Comparison of ENCODE assay signal across 18 cellular contexts in the genomic region with DNA sequence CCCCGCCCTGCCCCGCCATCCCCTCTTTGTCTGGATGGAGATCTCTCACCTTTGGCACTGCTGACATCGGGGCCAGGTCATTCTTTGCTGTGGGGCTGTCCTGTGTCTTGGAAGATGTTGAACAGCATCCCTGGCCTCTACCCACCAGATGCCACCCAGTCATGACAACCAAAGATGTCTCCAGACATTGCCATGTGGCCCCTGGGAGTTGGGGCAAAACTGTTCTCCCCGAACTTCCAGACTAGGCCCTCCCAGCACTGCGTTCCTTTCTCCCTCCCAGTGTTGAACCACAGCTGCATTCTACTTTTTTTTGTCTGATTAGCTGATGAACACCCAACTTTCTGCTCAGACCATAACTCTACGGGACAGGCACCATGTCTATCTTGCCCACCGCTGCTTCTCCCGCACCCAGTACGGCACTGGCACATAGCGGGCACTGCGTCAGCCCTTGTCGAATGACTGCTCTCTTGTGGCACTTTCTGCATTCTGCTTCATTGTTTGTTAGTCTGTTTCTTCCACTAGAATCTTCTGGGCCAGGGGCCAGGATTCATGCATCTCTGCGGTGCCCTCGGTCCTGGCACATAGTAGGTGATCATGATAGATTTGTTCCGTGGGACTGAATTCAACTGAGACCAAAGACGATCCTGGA. TPM values are rescaled to one million over a fixed set of nuclear protein-coding genes. Genes with fewer than 3 reads are reported as not detected.
DNase-seq lines count a peak whose midpoint lies in the region; ATAC-seq and TF ChIP-seq lines count a peak whose summit lies in the region.
"Had no signal": no experiment of that assay in that cellular context is flagged by ENCODE, and none has a peak within 500 bp of the region (broad histone marks: within the 10 kb centered on the region; RNA-seq: fewer than 3 reads in every experiment).

No MANE protein-coding gene starts in this region.

- H3K4me3 ChIP-seq in Caco-2 (ENCODE audit: low read depth, low read length) (no peak overlapping the region), NT2/D1 (ENCODE audit: insufficient read length, low read depth) (no peak overlapping the region), psoas muscle (no peak overlapping the region)
- H3K4me3 ChIP-seq: GM23338 had no signal

- H3K36me3 Mint-ChIP-seq in Caco-2 (ENCODE audit: insufficient read depth, unreplicated experiment): peaks cover 16% of the 10 kb centered on the region
- no peaks in the 10 kb centered on the region for H3K36me3 Mint-ChIP-seq in activated CD4-positive, alpha-beta memory T cell treated with anti-CD3 and anti-CD28 coated beads, Interleukin-2, amount 10 ng/mL, durations not matched to agents 7 days and 5 days (ENCODE audit: low read depth)
- H3K36me3 Mint-ChIP-seq in CD14-positive monocyte: no peaks in the 10 kb centered on the region

- H3K9me3 ChIP-seq in Caco-2: no peaks in the 10 kb centered on the region
- H3K9me3 ChIP-seq in NT2/D1 (ENCODE audit: insufficient read depth, low read length): no peaks in the 10 kb centered on the region
- H3K9me3 ChIP-seq in psoas muscle: no peaks in the 10 kb centered on the region

- H3K27me3 ChIP-seq in Caco-2 (replicated peaks; ENCODE audit: control insufficient read depth, insufficient read depth, low read length) (no peaks in the 10 kb centered on the region), NT2/D1 (ENCODE audit: insufficient read depth, insufficient read length) (no peaks in the 10 kb centered on the region), psoas muscle (ENCODE audit: insufficient read depth in 3 of 3, low read length in 2 of 3) (no peaks in the 10 kb centered on the region)

- H3K27me3 Mint-ChIP-seq in Caco-2 (ENCODE audit: insufficient read depth, unreplicated experiment) (no peaks in the 10 kb centered on the region), CD14-positive monocyte (ENCODE audit: low read depth in 3 of 3) (peaks cover 7 to 17% (median 11%) of the 10 kb centered on the region in 3 donors)
- H3K27me3 Mint-ChIP-seq in activated CD4-positive, alpha-beta memory T cell treated with anti-CD3 and anti-CD28 coated beads, Interleukin-2, amount 10 ng/mL, durations not matched to agents 7 days and 5 days: peaks cover 5% of the 10 kb centered on the region

- H3K4me1 ChIP-seq in Caco-2: peaks cover 24% of the 10 kb centered on the region
- H3K4me1 ChIP-seq in NT2/D1 (ENCODE audit: insufficient read depth, insufficient read length): peaks cover 9% of the 10 kb centered on the region
- peaks cover 3% of the 10 kb centered on the region for H3K4me1 ChIP-seq in psoas muscle

- no peak for ATAC-seq in psoas muscle
- ATAC-seq in GM21723 (IDR thresholded peaks at IDR 0.05; ENCODE audit: unreplicated experiment): no peak

- H3K27ac ChIP-seq in psoas muscle: peak overlapping the region; percentile 74

- no TSS peak for BruUV-seq in Caco-2 (replicated peaks; lab: Mats Ljungman, UMichigan)

- H3K9me3 Mint-ChIP-seq in Caco-2 (ENCODE audit: unreplicated experiment) (no peaks in the 10 kb centered on the region), CD14-positive monocyte (no peaks in the 10 kb centered on the region)
- no peaks in the 10 kb centered on the region for H3K9me3 Mint-ChIP-seq in activated CD4-positive, alpha-beta memory T cell treated with anti-CD3 and anti-CD28 coated beads, Interleukin-2, amount 10 ng/mL, durations not matched to agents 7 days and 5 days
- H3K9me3 Mint-ChIP-seq: CD4-positive, alpha-beta T cell; HFFc6; IgD-negative memory B cell had no signal

- H3K9ac ChIP-seq in NT2/D1 (ENCODE audit: insufficient read length, low read depth): peak overlapping the region; percentile 7

- POLR2A ChIA-PET in Caco-2 (lab: Charles Lee): no interaction called here
- POLR2A ChIA-PET in activated CD4-positive, alpha-beta memory T cell treated with anti-CD3 and anti-CD28 coated beads, Interleukin-2, amount 10 ng/mL, durations not matched to agents 7 days and 5 days (lab: Charles Lee): no interaction called here

- H3K36me3 ChIP-seq in Caco-2 (ENCODE audit: control insufficient read depth, insufficient read depth, low read length) (no peaks in the 10 kb centered on the region), NT2/D1 (ENCODE audit: insufficient read depth, insufficient read length, low read length) (no peaks in the 10 kb centered on the region), psoas muscle (ENCODE audit: insufficient read depth in 1 of 2, low read depth in 1 of 2) (no peaks in the 10 kb centered on the region)

- 67 to 76% (median 70%) methylated on average over 16 of the region's 16 CpGs for WGBS in psoas muscle, 3 donors

- intact Hi-C loops in Caco-2 (cut with micrococcal nuclease; ENCODE audit: unreplicated experiment) (no loop called here), psoas muscle (cut with DNase I) (loop anchor here in 1 of 2 donors (10.0 kb wide), 1 partner anchor 241 kb away; no protein-coding TSS in a partner anchor), CD14-positive monocyte (cut with micrococcal nuclease) (no loop called here)

- DNase-seq in Caco-2: no peak
- DNase-seq in NT2/D1 (ENCODE audit: low read depth, low spot score): no peak
- DNase-seq in islet precursor cell: peak; percentile 49
- DNase-seq in psoas muscle: no peak
- DNase-seq in activated CD4-positive, alpha-beta memory T cell treated with anti-CD3 and anti-CD28 coated beads, Interleukin-2, amount 10 ng/mL, durations not matched to agents 7 days and 5 days: no peak
- no peak for DNase-seq in CD14-positive monocyte (ENCODE audit: low spot score)
- DNase-seq: CD4-positive, alpha-beta T cell; DND-41; GDM1; HFFc6; NCI-H1436; NCI-H2107; NCI-H226; NCI-H526; SHP77 had no signal

- H3K4me1 Mint-ChIP-seq in Caco-2 (ENCODE audit: low read depth, unreplicated experiment) (peaks cover 22% of the 10 kb centered on the region), CD14-positive monocyte (peaks cover 13% of the 10 kb centered on the region)
- H3K4me1 Mint-ChIP-seq in activated CD4-positive, alpha-beta memory T cell treated with anti-CD3 and anti-CD28 coated beads, Interleukin-2, amount 10 ng/mL, durations not matched to agents 7 days and 5 days: peaks cover 6% of the 10 kb centered on the region

- CTCF ChIA-PET in Caco-2 (lab: Charles Lee): no interaction called here
- CTCF ChIA-PET in activated CD4-positive, alpha-beta memory T cell treated with anti-CD3 and anti-CD28 coated beads, Interleukin-2, amount 10 ng/mL, durations not matched to agents 7 days and 5 days (lab: Charles Lee): no interaction called here

- TF ChIP-seq CTCF in Caco-2 (IDR thresholded peaks at IDR 0.05; ENCODE audit: insufficient read depth in 1 of 2, low read depth in 1 of 2, low read length in 1 of 2, severe bottlenecking in 1 of 2, unreplicated experiment in 1 of 2): no peak
- no peak for TF ChIP-seq CTCF in psoas muscle (IDR thresholded peaks at IDR 0.05)
- no peak for TF ChIP-seq CTCF in CD14-positive monocyte (IDR thresholded peaks at IDR 0.05)

- H3K27ac Mint-ChIP-seq in Caco-2 (ENCODE audit: unreplicated experiment) (peak overlapping the region; percentile 89), CD14-positive monocyte (no peak overlapping the region)
- no peak overlapping the region for H3K27ac Mint-ChIP-seq in activated CD4-positive, alpha-beta memory T cell treated with anti-CD3 and anti-CD28 coated beads, Interleukin-2, amount 10 ng/mL, durations not matched to agents 7 days and 5 days
- H3K27ac Mint-ChIP-seq: CD4-positive, alpha-beta T cell; GM23338; HFFc6 had no signal

- H3K4me3 Mint-ChIP-seq in Caco-2 (ENCODE audit: unreplicated experiment) (no peak overlapping the region), CD14-positive monocyte (no peak overlapping the region)
- no peak overlapping the region for H3K4me3 Mint-ChIP-seq in activated CD4-positive, alpha-beta memory T cell treated with anti-CD3 and anti-CD28 coated beads, Interleukin-2, amount 10 ng/mL, durations not matched to agents 7 days and 5 days
- H3K4me3 Mint-ChIP-seq: CD4-positive, alpha-beta T cell; HFFc6; IgD-negative memory B cell had no signal

RNA-seq across cellular contexts. Expression of a gene that starts 13.1 kb away (rescaled TPM):
- not detected in 2 replicates for total RNA-seq in Caco-2 (2022)
- total RNA-seq in psoas muscle: over 10,000 TPM in 3 of 4 donors, 1,000 to 10,000 TPM in 1; 8,427 to 31,606 (median 20,652) TPM
- over 10,000 TPM in 2 of 3 donors, 1,000 to 10,000 TPM in 1; 7,765 to 17,490 (median 15,368) TPM for polyA plus RNA-seq in psoas muscle
- total RNA-seq in activated CD4-positive, alpha-beta memory T cell treated with anti-CD3 and anti-CD28 coated beads, Interleukin-2, amount 10 ng/mL, durations not matched to agents 7 days and 5 days: not detected
- polyA plus RNA-seq in CD14-positive monocyte: not detected
- total RNA-seq: CD4-positive, alpha-beta T cell; GM23338; HFFc6 had no signal
- polyA plus RNA-seq: GM23338 had no signal

Comparison
In these comparisons a context has a peak if more than half of its experiments do, and no peak if none do; other contexts are left out.
1. RNA of a gene that starts 13.1 kb away (total RNA-seq): 8,427 to 31,606 TPM in psoas muscle; not detected in Caco-2 and not detected in activated CD4-positive, alpha-beta memory T cell treated with anti-CD3 and anti-CD28 coated beads, Interleukin-2, amount 10 ng/mL, durations not matched to agents 7 days and 5 days; every median in the first group is over 1,000 times any median in the second.